In genomic region chr4:170138580-170139194, GRCh38 we compare ENCODE assay signal across 8 cellular contexts.
A peak's percentile ranks its signal among the peaks of the same experiment; 100 is the strongest.
DNase-seq lines count a peak whose midpoint lies in the region; ATAC-seq and TF ChIP-seq lines count a peak whose summit lies in the region.

No MANE protein-coding gene starts in this region.

- peak; percentile 66 for TF ChIP-seq CTCF in 22Rv1 (IDR thresholded peaks at IDR 0.05)

- H3K27ac ChIP-seq in 22Rv1, result no peak overlapping the region

- TF ChIP-seq POLR2A in GM18505 (IDR thresholded peaks at IDR 0.05; ENCODE audit: borderline replicate concordance, extremely low read depth, insufficient read depth, insufficient read length), result no peak

- DNase-seq in NCI-H2029 (lab: John Stamatoyannopoulos, UW) (peak; percentile 33), T1000 (lab: John Stamatoyannopoulos, UW) (peak; percentile 16), astrocyte of the hippocampus (ENCODE audit: low read depth, low spot score) (peak; percentile 89), iPS DF 19.7 (ENCODE audit: low read depth, low spot score) (peak; percentile 50), smooth muscle cell of the brain vasculature (ENCODE audit: low read depth, low spot score) (peak; percentile 53)

- ATAC-seq in GM18505 (IDR thresholded peaks at IDR 0.05; ENCODE audit: unreplicated experiment) (peak; percentile 93), HG02943 (IDR thresholded peaks at IDR 0.05; ENCODE audit: low read depth, unreplicated experiment) (peak; percentile 94)

Comparison
In these comparisons a context has a peak if more than half of its experiments do, and no peak if none do; other contexts are left out.
1. DNase-seq: peak in every context shown above with its lines; median percentile 89 in astrocyte of the hippocampus; 53 in smooth muscle cell of the brain vasculature; 50 in iPS DF 19.7; 33 in NCI-H2029; 16 in T1000.